Comparison of ENCODE assay signal across 19 cellular contexts in genomic region chr15:85756411-85757072, GRCh38. TPM values are rescaled to one million over a fixed set of nuclear protein-coding genes. Genes with fewer than 3 reads are reported as not detected.
DNase-seq lines count a peak whose midpoint lies in the region; ATAC-seq and TF ChIP-seq lines count a peak whose summit lies in the region.
"Had no signal": no experiment of that assay in that cellular context is flagged by ENCODE, and none has a peak within 500 bp of the region (broad histone marks: within the 10 kb centered on the region; RNA-seq: fewer than 3 reads in every experiment).

No MANE protein-coding gene starts in this region.

- DNase-seq in left ventricle myocardium inferior (peak; percentile 7), left ventricle myocardium superior (no peak), mammary epithelial cell (peak; percentile 45), mesenteric fat pad (ENCODE audit: low spot score) (peak; percentile 65), prostate gland (ENCODE audit: low spot score) (no peak), colonic mucosa (no peak)
- no peak for DNase-seq in activated CD4-positive, alpha-beta T cell treated with anti-CD3 and anti-CD28 coated beads for 48 hours
- DNase-seq in activated CD4-positive, alpha-beta T cell treated with anti-CD3 and anti-CD28 coated beads, Interleukin-2, amount 50 U/mL, for 1 hour = no peak
- DNase-seq: ACHN; activated naive CD4-positive, alpha-beta T cell treated with anti-CD3 and anti-CD28 coated beads, Interleukin-2, amount 10 ng/mL, durations not matched to agents 7 days and 5 days; activated T-cell treated with anti-CD3 and anti-CD28 coated beads for 4 hours; naive B cell; NCI-H774; stimulated activated CD4-positive, alpha-beta T cell treated with anti-CD3 and anti-CD28 coated beads, Interleukin-2, amount 100 ng/mL, for 48 hours had no signal

- no peaks in the 10 kb centered on the region for H3K9me3 ChIP-seq in left ventricle myocardium inferior (replicated peaks)
- no peaks in the 10 kb centered on the region for H3K9me3 ChIP-seq in mammary epithelial cell (replicated peaks; ENCODE audit: insufficient read depth, low read length)
- no peaks in the 10 kb centered on the region for H3K9me3 ChIP-seq in prostate gland
- H3K9me3 ChIP-seq in colonic mucosa = no peaks in the 10 kb centered on the region
- H3K9me3 ChIP-seq: ascending aorta had no signal

- H3K4me1 ChIP-seq in left ventricle myocardium inferior (peaks cover 69% of the 10 kb centered on the region), mammary epithelial cell (ENCODE audit: insufficient read depth, low read length) (peaks cover 38% of the 10 kb centered on the region), prostate gland (replicated peaks) (peaks cover 6% of the 10 kb centered on the region), colonic mucosa (no peaks in the 10 kb centered on the region)
- H3K4me1 ChIP-seq: parathyroid adenoma had no signal

- dilution Hi-C loops in mammary epithelial cell (cut with HindIII; ENCODE audit: low sequenced_read_pairs) = no loop called here

- H3K27ac ChIP-seq in left ventricle myocardium inferior (replicated peaks) (no peak overlapping the region), mammary epithelial cell (ENCODE audit: insufficient read depth, low read depth, low read length) (no peak overlapping the region), prostate gland (no peak overlapping the region), colonic mucosa (no peak overlapping the region)
- H3K27ac ChIP-seq: ascending aorta, parathyroid adenoma, skin epidermis had no signal

- no peak for ATAC-seq in left ventricle myocardium superior
- ATAC-seq: HCT116, SK-N-SH treated with all-trans-retinoic acid at 6 μM for 48 hours had no signal

- WGBS in mammary epithelial cell (ENCODE audit: low coverage, missing lambda C conversion rate) = 63% methylated on average over 3 of the region's 9 CpGs
- WGBS in prostate gland = 93% methylated on average over 9 of the region's 9 CpGs

- CTCF ChIA-PET in mammary epithelial cell (lab: Charles Lee; ENCODE audit: low non-redundant PET) = no interaction called here

- H3K4me3 ChIP-seq in left ventricle myocardium inferior = no peak overlapping the region
- no peak overlapping the region for H3K4me3 ChIP-seq in mammary epithelial cell (replicated peaks in 1 of 3; ENCODE audit: insufficient read depth in 1 of 3, low read depth in 2 of 3, low read length in 3 of 3)
- H3K4me3 ChIP-seq in prostate gland = no peak overlapping the region
- H3K4me3 ChIP-seq in colonic mucosa = no peak overlapping the region
- H3K4me3 ChIP-seq: ascending aorta, skin epidermis had no signal

- H3K79me2 ChIP-seq in mammary epithelial cell (ENCODE audit: insufficient read depth, low read length) = no peaks in the 10 kb centered on the region
- H3K79me2 ChIP-seq: parathyroid adenoma had no signal

- intact Hi-C loops in left ventricle myocardium inferior (cut with micrococcal nuclease) (no loop called here), left ventricle myocardium superior (cut with micrococcal nuclease) (no loop called here), mammary epithelial cell (cut with micrococcal nuclease) (no loop called here), prostate gland (cut with DNase I) (no loop called here), colonic mucosa (cut with DNase I) (no loop called here)

- H3K27me3 ChIP-seq in left ventricle myocardium inferior (ENCODE audit: low read depth) = no peaks in the 10 kb centered on the region
- no peaks in the 10 kb centered on the region for H3K27me3 ChIP-seq in mammary epithelial cell (ENCODE audit: insufficient read depth, low read length)
- no peaks in the 10 kb centered on the region for H3K27me3 ChIP-seq in prostate gland (replicated peaks; ENCODE audit: insufficient read depth)
- H3K27me3 ChIP-seq in colonic mucosa = no peaks in the 10 kb centered on the region
- H3K27me3 ChIP-seq: ascending aorta had no signal

- TF ChIP-seq CTCF in left ventricle myocardium inferior (IDR thresholded peaks at IDR 0.05; ENCODE audit: borderline replicate concordance) (no peak), mammary epithelial cell (conservative IDR thresholded peaks at IDR 0.05 in 1 of 2, IDR thresholded peaks at IDR 0.05 in 1 of 2; ENCODE audit: extremely low read depth in 1 of 2, insufficient read depth in 1 of 2, low read depth in 1 of 2, low read length in 2 of 2) (no peak), prostate gland (IDR thresholded peaks at IDR 0.05) (no peak), colonic mucosa (IDR thresholded peaks at IDR 0.05) (no peak)

- no peak overlapping the region for H3K4me2 ChIP-seq in mammary epithelial cell (ENCODE audit: insufficient read depth, low read depth, low read length)

- no peak overlapping the region for H2AFZ ChIP-seq in mammary epithelial cell (ENCODE audit: low read depth, low read length)
- H2AFZ ChIP-seq: parathyroid adenoma had no signal

- H3K36me3 ChIP-seq in left ventricle myocardium inferior = peaks cover 8% of the 10 kb centered on the region
- H3K36me3 ChIP-seq in mammary epithelial cell (ENCODE audit: insufficient read depth, low read length) = no peaks in the 10 kb centered on the region
- no peaks in the 10 kb centered on the region for H3K36me3 ChIP-seq in prostate gland
- H3K36me3 ChIP-seq in colonic mucosa = no peaks in the 10 kb centered on the region

- in situ Hi-C loops in mammary epithelial cell (cut with MboI; ENCODE audit: low sequenced_read_pairs in 2 of 2) = no loop called here

- no peak overlapping the region for H3K9ac ChIP-seq in mammary epithelial cell (ENCODE audit: insufficient read depth, low read length)
- no peak overlapping the region for H3K9ac ChIP-seq in colonic mucosa (ENCODE audit: low read depth in 2 of 2, low read length in 2 of 2)
- H3K9ac ChIP-seq: parathyroid adenoma had no signal

- no peaks in the 10 kb centered on the region for H4K20me1 ChIP-seq in mammary epithelial cell (ENCODE audit: insufficient read depth, low read length)

- no TSS peak for BruUV-seq in mammary epithelial cell (replicated peaks; lab: Mats Ljungman, UMichigan)

- TF ChIP-seq POLR2A in prostate gland (IDR thresholded peaks at IDR 0.05) = no peak

RNA-seq across cellular contexts. Expression of gene KLHL25, which starts 38.2 kb away (rescaled TPM):
- total RNA-seq in left ventricle myocardium inferior (4.0 TPM), left ventricle myocardium superior (3.8 TPM), mammary epithelial cell (10 to 100 TPM in 1 of 2 donors, 1 to 10 TPM in 1; 7.7 to 12.2 TPM), mesenteric fat pad (30.0 TPM), prostate gland (10 to 100 TPM in 1 of 2 donors, 1 to 10 TPM in 1; 5.1 to 30.8 TPM), colonic mucosa (10 to 100 TPM in 1 of 2 donors, 1 to 10 TPM in 1; 6.6 to 12.7 TPM)
- polyA plus RNA-seq in mammary epithelial cell = 4.6 TPM
- polyA minus RNA-seq in mammary epithelial cell = 7.0 TPM

Comparison
In these comparisons a context has a peak if more than half of its experiments do, and no peak if none do; other contexts are left out.
1. DNase-seq: peak in left ventricle myocardium inferior (single experiment), mammary epithelial cell (single experiment) and mesenteric fat pad (single experiment); none in left ventricle myocardium superior (single experiment), activated CD4-positive, alpha-beta T cell treated with anti-CD3 and anti-CD28 coated beads for 48 hours (single experiment), prostate gland (single experiment), activated CD4-positive, alpha-beta T cell treated with anti-CD3 and anti-CD28 coated beads, Interleukin-2, amount 50 U/mL, for 1 hour (single experiment) and colonic mucosa (single experiment).